Comparison of ENCODE assay signal across 1 cellular context in the genomic region with DNA sequence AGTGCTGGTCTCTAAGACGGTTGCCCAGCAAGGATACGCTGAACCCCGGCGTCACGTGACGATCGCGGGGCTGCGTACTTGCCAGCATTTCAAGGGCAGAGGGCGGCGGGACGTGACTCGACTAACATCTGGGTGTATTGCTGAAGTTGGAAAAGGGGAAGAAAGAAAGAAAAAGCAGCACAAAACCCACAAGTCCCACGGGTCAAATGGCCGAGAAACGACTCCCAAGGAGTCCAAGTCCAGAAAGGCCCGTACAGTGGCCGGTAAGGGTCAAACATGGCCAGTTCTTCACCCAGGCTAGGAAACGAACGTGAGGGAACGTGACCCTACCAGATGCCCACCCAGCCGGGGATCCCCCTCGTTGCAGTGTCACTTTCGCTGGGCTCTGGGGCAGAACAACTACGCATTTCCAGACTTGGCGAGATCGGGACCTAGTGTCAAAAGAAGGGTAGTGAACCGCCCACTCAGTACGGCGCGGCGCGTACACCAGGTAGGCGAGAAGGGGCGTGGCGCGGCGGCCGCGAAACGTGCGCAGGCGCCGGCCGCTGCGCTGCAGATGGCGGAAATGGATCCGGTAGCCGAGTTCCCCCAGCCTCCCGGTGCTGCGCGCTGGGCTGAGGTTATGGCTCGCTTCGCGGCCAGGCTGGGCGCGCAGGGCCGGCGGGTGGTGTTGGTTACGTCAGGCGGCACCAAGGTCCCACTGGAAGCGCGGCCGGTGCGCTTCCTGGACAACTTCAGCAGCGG.
TF ChIP-seq lines count a peak whose summit lies in the region.

A gene (plus strand): TSS at position 534 of the 744 bp plus-strand sequence. CDS start 23 bp downstream, at position 557.
A gene with protein sequence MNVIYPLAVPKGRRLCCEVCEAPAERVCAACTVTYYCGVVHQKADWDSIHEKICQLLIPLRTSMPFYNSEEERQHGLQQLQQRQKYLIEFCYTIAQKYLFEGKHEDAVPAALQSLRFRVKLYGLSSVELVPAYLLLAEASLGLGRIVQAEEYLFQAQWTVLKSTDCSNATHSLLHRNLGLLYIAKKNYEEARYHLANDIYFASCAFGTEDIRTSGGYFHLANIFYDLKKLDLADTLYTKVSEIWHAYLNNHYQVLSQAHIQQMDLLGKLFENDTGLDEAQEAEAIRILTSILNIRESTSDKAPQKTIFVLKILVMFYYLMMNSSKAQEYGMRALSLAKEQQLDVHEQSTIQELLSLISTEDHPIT (minus strand): TSS at position 13 of the 744 bp plus-strand sequence. CDS start 25 bp downstream, outside the sequence.

TF ChIP-seq in HEK293, 187 proteins besides CTCF, POLR2A, EP300 and RAD21 (continued from another document and continues in another):
- TF ChIP-seq, protein P1, sequence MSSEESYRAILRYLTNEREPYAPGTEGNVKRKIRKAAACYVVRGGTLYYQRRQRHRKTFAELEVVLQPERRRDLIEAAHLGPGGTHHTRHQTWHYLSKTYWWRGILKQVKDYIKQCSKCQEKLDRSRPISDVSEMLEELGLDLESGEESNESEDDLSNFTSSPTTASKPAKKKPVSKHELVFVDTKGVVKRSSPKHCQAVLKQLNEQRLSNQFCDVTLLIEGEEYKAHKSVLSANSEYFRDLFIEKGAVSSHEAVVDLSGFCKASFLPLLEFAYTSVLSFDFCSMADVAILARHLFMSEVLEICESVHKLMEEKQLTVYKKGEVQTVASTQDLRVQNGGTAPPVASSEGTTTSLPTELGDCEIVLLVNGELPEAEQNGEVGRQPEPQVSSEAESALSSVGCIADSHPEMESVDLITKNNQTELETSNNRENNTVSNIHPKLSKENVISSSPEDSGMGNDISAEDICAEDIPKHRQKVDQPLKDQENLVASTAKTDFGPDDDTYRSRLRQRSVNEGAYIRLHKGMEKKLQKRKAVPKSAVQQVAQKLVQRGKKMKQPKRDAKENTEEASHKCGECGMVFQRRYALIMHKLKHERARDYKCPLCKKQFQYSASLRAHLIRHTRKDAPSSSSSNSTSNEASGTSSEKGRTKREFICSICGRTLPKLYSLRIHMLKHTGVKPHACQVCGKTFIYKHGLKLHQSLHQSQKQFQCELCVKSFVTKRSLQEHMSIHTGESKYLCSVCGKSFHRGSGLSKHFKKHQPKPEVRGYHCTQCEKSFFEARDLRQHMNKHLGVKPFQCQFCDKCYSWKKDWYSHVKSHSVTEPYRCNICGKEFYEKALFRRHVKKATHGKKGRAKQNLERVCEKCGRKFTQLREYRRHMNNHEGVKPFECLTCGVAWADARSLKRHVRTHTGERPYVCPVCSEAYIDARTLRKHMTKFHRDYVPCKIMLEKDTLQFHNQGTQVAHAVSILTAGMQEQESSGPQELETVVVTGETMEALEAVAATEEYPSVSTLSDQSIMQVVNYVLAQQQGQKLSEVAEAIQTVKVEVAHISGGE (tag by site-specific recombination; conservative IDR thresholded peaks at IDR 0.05; ENCODE audit: low read depth), result peak; percentile 85; the same call in 1 of the 2 replicates
- TF ChIP-seq OVOL3 (tag by site-specific recombination; IDR thresholded peaks at IDR 0.05), result 0 out of 2 replicates have a peak, but pooled peaks have one; percentile 18
- TF ChIP-seq ZNF354C (tag by site-specific recombination; IDR thresholded peaks at IDR 0.05; ENCODE audit: borderline replicate concordance, low read depth), result no peak
- TF ChIP-seq, protein P2, sequence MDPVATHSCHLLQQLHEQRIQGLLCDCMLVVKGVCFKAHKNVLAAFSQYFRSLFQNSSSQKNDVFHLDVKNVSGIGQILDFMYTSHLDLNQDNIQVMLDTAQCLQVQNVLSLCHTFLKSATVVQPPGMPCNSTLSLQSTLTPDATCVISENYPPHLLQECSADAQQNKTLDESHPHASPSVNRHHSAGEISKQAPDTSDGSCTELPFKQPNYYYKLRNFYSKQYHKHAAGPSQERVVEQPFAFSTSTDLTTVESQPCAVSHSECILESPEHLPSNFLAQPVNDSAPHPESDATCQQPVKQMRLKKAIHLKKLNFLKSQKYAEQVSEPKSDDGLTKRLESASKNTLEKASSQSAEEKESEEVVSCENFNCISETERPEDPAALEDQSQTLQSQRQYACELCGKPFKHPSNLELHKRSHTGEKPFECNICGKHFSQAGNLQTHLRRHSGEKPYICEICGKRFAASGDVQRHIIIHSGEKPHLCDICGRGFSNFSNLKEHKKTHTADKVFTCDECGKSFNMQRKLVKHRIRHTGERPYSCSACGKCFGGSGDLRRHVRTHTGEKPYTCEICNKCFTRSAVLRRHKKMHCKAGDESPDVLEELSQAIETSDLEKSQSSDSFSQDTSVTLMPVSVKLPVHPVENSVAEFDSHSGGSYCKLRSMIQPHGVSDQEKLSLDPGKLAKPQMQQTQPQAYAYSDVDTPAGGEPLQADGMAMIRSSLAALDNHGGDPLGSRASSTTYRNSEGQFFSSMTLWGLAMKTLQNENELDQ (tag by site-specific recombination; IDR thresholded peaks at IDR 0.05; ENCODE audit: low read depth), result no peak
- no peak for TF ChIP-seq HOXD13 (CRISPR knock-in tag; IDR thresholded peaks at IDR 0.05; ENCODE audit: borderline replicate concordance)
- peak; percentile 88 for TF ChIP-seq ZEB2 (tag by site-specific recombination; IDR thresholded peaks at IDR 0.05)
- TF ChIP-seq ZNF423 (tag by site-specific recombination; IDR thresholded peaks at IDR 0.05), result no peak
- TF ChIP-seq ZNF521 (tag by site-specific recombination; IDR thresholded peaks at IDR 0.05), result no peak
- TF ChIP-seq, protein P3, sequence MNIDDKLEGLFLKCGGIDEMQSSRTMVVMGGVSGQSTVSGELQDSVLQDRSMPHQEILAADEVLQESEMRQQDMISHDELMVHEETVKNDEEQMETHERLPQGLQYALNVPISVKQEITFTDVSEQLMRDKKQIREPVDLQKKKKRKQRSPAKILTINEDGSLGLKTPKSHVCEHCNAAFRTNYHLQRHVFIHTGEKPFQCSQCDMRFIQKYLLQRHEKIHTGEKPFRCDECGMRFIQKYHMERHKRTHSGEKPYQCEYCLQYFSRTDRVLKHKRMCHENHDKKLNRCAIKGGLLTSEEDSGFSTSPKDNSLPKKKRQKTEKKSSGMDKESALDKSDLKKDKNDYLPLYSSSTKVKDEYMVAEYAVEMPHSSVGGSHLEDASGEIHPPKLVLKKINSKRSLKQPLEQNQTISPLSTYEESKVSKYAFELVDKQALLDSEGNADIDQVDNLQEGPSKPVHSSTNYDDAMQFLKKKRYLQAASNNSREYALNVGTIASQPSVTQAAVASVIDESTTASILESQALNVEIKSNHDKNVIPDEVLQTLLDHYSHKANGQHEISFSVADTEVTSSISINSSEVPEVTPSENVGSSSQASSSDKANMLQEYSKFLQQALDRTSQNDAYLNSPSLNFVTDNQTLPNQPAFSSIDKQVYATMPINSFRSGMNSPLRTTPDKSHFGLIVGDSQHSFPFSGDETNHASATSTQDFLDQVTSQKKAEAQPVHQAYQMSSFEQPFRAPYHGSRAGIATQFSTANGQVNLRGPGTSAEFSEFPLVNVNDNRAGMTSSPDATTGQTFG (tag by site-specific recombination; IDR thresholded peaks at IDR 0.05; ENCODE audit: borderline replicate concordance), result no peak
- TF ChIP-seq ZNF350 (tag by site-specific recombination; IDR thresholded peaks at IDR 0.05), result no peak
- TF ChIP-seq, protein P4, sequence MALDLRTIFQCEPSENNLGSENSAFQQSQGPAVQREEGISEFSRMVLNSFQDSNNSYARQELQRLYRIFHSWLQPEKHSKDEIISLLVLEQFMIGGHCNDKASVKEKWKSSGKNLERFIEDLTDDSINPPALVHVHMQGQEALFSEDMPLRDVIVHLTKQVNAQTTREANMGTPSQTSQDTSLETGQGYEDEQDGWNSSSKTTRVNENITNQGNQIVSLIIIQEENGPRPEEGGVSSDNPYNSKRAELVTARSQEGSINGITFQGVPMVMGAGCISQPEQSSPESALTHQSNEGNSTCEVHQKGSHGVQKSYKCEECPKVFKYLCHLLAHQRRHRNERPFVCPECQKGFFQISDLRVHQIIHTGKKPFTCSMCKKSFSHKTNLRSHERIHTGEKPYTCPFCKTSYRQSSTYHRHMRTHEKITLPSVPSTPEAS (tag by site-specific recombination; IDR thresholded peaks at IDR 0.05), result no peak
- TF ChIP-seq, protein P5, sequence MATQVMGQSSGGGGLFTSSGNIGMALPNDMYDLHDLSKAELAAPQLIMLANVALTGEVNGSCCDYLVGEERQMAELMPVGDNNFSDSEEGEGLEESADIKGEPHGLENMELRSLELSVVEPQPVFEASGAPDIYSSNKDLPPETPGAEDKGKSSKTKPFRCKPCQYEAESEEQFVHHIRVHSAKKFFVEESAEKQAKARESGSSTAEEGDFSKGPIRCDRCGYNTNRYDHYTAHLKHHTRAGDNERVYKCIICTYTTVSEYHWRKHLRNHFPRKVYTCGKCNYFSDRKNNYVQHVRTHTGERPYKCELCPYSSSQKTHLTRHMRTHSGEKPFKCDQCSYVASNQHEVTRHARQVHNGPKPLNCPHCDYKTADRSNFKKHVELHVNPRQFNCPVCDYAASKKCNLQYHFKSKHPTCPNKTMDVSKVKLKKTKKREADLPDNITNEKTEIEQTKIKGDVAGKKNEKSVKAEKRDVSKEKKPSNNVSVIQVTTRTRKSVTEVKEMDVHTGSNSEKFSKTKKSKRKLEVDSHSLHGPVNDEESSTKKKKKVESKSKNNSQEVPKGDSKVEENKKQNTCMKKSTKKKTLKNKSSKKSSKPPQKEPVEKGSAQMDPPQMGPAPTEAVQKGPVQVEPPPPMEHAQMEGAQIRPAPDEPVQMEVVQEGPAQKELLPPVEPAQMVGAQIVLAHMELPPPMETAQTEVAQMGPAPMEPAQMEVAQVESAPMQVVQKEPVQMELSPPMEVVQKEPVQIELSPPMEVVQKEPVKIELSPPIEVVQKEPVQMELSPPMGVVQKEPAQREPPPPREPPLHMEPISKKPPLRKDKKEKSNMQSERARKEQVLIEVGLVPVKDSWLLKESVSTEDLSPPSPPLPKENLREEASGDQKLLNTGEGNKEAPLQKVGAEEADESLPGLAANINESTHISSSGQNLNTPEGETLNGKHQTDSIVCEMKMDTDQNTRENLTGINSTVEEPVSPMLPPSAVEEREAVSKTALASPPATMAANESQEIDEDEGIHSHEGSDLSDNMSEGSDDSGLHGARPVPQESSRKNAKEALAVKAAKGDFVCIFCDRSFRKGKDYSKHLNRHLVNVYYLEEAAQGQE (tag by site-specific recombination; IDR thresholded peaks at IDR 0.05), result no peak
- no peak for TF ChIP-seq ZNF561 (tag by site-specific recombination; IDR thresholded peaks at IDR 0.05; ENCODE audit: borderline replicate concordance)
- 0 out of 2 replicates have a peak, but pooled peaks have one; percentile 20 for TF ChIP-seq ZIC2 (tag by site-specific recombination; IDR thresholded peaks at IDR 0.05)
- peak; percentile 75; the same call in 1 of the 2 replicates for TF ChIP-seq TRIM28 (IDR thresholded peaks at IDR 0.05; ENCODE audit: borderline replicate concordance, low read length)
- TF ChIP-seq MYNN (tag by site-specific recombination; IDR thresholded peaks at IDR 0.05; ENCODE audit: borderline replicate concordance), result no peak
- TF ChIP-seq ZFP37 (tag by site-specific recombination; IDR thresholded peaks at IDR 0.05), result peak; percentile 92; the same call in 1 of the 2 replicates
- TF ChIP-seq ZSCAN30 (tag by site-specific recombination; IDR thresholded peaks at IDR 0.05), result 0 out of 2 replicates have a peak, but pooled peaks have one; percentile 4
- TF ChIP-seq ZNF10 (tag by site-specific recombination; IDR thresholded peaks at IDR 0.05), result no peak
- TF ChIP-seq GLIS2 (tag by site-specific recombination; IDR thresholded peaks at IDR 0.05), result peak; percentile 29; the same call in 1 of the 2 replicates
- 0 out of 2 replicates have a peak, but pooled peaks have one; percentile 79 for TF ChIP-seq ZBTB17 (tag by site-specific recombination; IDR thresholded peaks at IDR 0.05)
- TF ChIP-seq ZNF660 (tag by site-specific recombination; IDR thresholded peaks at IDR 0.05), result no peak
- TF ChIP-seq, protein P6, sequence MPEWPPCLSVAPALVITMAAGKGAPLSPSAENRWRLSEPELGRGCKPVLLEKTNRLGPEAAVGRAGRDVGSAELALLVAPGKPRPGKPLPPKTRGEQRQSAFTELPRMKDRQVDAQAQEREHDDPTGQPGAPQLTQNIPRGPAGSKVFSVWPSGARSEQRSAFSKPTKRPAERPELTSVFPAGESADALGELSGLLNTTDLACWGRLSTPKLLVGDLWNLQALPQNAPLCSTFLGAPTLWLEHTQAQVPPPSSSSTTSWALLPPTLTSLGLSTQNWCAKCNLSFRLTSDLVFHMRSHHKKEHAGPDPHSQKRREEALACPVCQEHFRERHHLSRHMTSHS (tag by site-specific recombination; IDR thresholded peaks at IDR 0.05), result no peak
- TF ChIP-seq, protein P7, sequence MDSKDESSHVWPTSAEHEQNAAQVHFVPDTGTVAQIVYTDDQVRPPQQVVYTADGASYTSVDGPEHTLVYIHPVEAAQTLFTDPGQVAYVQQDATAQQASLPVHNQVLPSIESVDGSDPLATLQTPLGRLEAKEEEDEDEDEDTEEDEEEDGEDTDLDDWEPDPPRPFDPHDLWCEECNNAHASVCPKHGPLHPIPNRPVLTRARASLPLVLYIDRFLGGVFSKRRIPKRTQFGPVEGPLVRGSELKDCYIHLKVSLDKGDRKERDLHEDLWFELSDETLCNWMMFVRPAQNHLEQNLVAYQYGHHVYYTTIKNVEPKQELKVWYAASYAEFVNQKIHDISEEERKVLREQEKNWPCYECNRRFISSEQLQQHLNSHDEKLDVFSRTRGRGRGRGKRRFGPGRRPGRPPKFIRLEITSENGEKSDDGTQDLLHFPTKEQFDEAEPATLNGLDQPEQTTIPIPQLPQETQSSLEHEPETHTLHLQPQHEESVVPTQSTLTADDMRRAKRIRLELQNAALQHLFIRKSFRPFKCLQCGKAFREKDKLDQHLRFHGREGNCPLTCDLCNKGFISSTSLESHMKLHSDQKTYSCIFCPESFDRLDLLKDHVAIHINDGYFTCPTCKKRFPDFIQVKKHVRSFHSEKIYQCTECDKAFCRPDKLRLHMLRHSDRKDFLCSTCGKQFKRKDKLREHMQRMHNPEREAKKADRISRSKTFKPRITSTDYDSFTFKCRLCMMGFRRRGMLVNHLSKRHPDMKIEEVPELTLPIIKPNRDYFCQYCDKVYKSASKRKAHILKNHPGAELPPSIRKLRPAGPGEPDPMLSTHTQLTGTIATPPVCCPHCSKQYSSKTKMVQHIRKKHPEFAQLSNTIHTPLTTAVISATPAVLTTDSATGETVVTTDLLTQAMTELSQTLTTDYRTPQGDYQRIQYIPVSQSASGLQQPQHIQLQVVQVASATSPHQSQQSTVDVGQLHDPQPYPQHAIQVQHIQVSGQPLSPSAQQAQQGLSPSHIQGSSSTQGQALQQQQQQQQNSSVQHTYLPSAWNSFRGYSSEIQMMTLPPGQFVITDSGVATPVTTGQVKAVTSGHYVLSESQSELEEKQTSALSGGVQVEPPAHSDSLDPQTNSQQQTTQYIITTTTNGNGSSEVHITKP (tag by site-specific recombination; IDR thresholded peaks at IDR 0.05), result peak; percentile 56
- TF ChIP-seq, protein P8, sequence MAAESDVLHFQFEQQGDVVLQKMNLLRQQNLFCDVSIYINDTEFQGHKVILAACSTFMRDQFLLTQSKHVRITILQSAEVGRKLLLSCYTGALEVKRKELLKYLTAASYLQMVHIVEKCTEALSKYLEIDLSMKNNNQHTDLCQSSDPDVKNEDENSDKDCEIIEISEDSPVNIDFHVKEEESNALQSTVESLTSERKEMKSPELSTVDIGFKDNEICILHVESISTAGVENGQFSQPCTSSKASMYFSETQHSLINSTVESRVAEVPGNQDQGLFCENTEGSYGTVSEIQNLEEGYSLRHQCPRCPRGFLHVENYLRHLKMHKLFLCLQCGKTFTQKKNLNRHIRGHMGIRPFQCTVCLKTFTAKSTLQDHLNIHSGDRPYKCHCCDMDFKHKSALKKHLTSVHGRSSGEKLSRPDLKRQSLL (tag by site-specific recombination; IDR thresholded peaks at IDR 0.05), result no peak
- TF ChIP-seq SCRT2 (tag by site-specific recombination; IDR thresholded peaks at IDR 0.05), result no peak
